In the genomic region with DNA sequence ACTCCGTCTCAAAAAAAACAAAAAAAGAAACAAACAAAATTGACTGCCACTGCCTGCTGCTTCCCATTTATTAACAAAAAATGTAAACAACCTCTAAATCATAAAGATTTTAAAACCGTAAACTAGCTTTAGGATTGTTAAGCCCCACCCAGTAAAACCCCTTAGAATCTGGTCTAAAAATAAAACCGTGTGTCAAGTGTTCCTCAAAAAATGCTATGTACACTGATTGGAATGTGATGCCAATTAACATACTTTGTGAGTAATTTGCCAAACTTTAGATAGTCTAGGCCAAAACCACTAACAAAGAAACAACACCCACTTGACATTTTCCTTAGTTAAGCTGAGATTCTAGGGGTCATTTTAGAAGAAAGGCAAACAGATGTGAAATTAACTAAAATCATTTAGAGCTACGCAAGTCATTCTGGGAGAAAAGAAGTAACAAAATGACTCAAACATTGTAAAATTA, we compare ENCODE assay signal across 10 cellular contexts. TPM values are rescaled to one million over a fixed set of nuclear protein-coding genes. Genes with fewer than 3 reads are reported as not detected.
DNase-seq lines count a peak whose midpoint lies in the region; ATAC-seq and TF ChIP-seq lines count a peak whose summit lies in the region.
"Had no signal": no experiment of that assay in that cellular context is flagged by ENCODE, and none has a peak within 500 bp of the region (broad histone marks: within the 10 kb centered on the region; RNA-seq: fewer than 3 reads in every experiment).

No MANE protein-coding gene starts in this region.

- H3K27ac ChIP-seq in RWPE2 (ENCODE audit: poor library complexity, severe bottlenecking) (peak overlapping the region; percentile 11), fibroblast of lung (ENCODE audit: insufficient read depth, low read length) (peak overlapping the region; percentile 80), spleen (peak overlapping the region in 5 of 8 donors; percentile 8 to 44 (median 26)), upper lobe of left lung (peak overlapping the region in 2 of 4 donors; percentile 7 to 70)

- ATAC-seq in RWPE2 (ENCODE audit: low read depth) (0 out of 3 replicates have a peak, but pooled peaks have one; percentile 33), HG03354 (IDR thresholded peaks at IDR 0.05; ENCODE audit: poor library complexity, severe bottlenecking, unreplicated experiment) (no peak), upper lobe of left lung (ENCODE audit: low FRiP score in 2 of 2) (no peak)

- TF ChIP-seq CTCF in RWPE2 (IDR thresholded peaks at IDR 0.05; ENCODE audit: poor library complexity, severe bottlenecking) (no peak), fibroblast of lung (conservative IDR thresholded peaks at IDR 0.05 in 1 of 2, IDR thresholded peaks at IDR 0.05 in 1 of 2; ENCODE audit: low read depth in 1 of 2, low read length in 2 of 2) (no peak), spleen (IDR thresholded peaks at IDR 0.05 in 8 of 11, conservative IDR thresholded peaks at IDR 0.05 in 3 of 11) (no peak), upper lobe of left lung (IDR thresholded peaks at IDR 0.05) (no peak)

- TF ChIP-seq POLR2A in spleen (IDR thresholded peaks at IDR 0.05) (no peak), upper lobe of left lung (IDR thresholded peaks at IDR 0.05) (no peak)

- no peaks in the 10 kb centered on the region for H3K27me3 ChIP-seq in RWPE2 (ENCODE audit: insufficient read depth, poor library complexity, severe bottlenecking)
- H3K27me3 ChIP-seq in fibroblast of lung (ENCODE audit: control insufficient read depth, insufficient read depth, low read length), result no peaks in the 10 kb centered on the region
- no peaks in the 10 kb centered on the region for H3K27me3 ChIP-seq in spleen (replicated peaks in 1 of 7)
- H3K27me3 ChIP-seq in upper lobe of left lung, result no peaks in the 10 kb centered on the region

- peaks cover 96% of the 10 kb centered on the region for H3K79me2 ChIP-seq in fibroblast of lung (ENCODE audit: control insufficient read depth, insufficient read depth, low read length)

- no peak for TF ChIP-seq EP300 in upper lobe of left lung (IDR thresholded peaks at IDR 0.05)

- DNase-seq in GM03348 (ENCODE audit: low spot score) (peak; percentile 72), RWPE2 (ENCODE audit: low spot score) (no peak), fibroblast of lung (ENCODE audit: low read depth in 2 of 2) (peak; percentile 84 to 94), spleen (no peak), medulla oblongata (ENCODE audit: extremely low spot score) (no peak), COLO668 (lab: John Stamatoyannopoulos, UW; ENCODE audit: unreplicated experiment) (no peak), upper lobe of left lung (no peak)
- DNase-seq: central memory CD4-positive, alpha-beta T cell; NCI-H187 treated with DMSO at 0.1 percent for 48 hours had no signal

- H3K36me3 ChIP-seq in RWPE2 (ENCODE audit: low read depth), result no peaks in the 10 kb centered on the region
- H3K36me3 ChIP-seq in fibroblast of lung (ENCODE audit: control insufficient read depth, insufficient read depth, low read length), result no peaks in the 10 kb centered on the region
- H3K36me3 ChIP-seq in spleen, result peaks cover 0 to 3% (median 0%) of the 10 kb centered on the region in 6 donors
- no peaks in the 10 kb centered on the region for H3K36me3 ChIP-seq in upper lobe of left lung

- peak overlapping the region; percentile 42 for H3K4me2 ChIP-seq in fibroblast of lung (ENCODE audit: extremely low read depth, insufficient read depth, low read length)

- no peaks in the 10 kb centered on the region for H4K20me1 ChIP-seq in fibroblast of lung (ENCODE audit: control insufficient read depth, extremely low read depth, insufficient read depth, low read length)

- H3K9me3 ChIP-seq in RWPE2 (ENCODE audit: severe bottlenecking), result no peaks in the 10 kb centered on the region
- no peaks in the 10 kb centered on the region for H3K9me3 ChIP-seq in fibroblast of lung (ENCODE audit: control insufficient read depth, insufficient read depth, low read depth, low read length)
- no peaks in the 10 kb centered on the region for H3K9me3 ChIP-seq in spleen
- no peaks in the 10 kb centered on the region for H3K9me3 ChIP-seq in upper lobe of left lung

- 45 to 71% (median 57%) methylated on average over 4 of the region's 4 CpGs for WGBS in spleen, 5 donors
- WGBS in upper lobe of left lung, 2 donors, result 28 to 44% methylated on average over 4 of the region's 4 CpGs

- no peak overlapping the region for H2AFZ ChIP-seq in fibroblast of lung (ENCODE audit: low read length)

- peaks cover 24% of the 10 kb centered on the region for H3K4me1 ChIP-seq in RWPE2 (ENCODE audit: insufficient read depth, poor library complexity, severe bottlenecking)
- H3K4me1 ChIP-seq in fibroblast of lung (ENCODE audit: control insufficient read depth, extremely low read depth, insufficient read depth, low read length), result peaks cover 15% of the 10 kb centered on the region
- H3K4me1 ChIP-seq in spleen, result peaks cover 34 to 94% (median 83%) of the 10 kb centered on the region in 6 donors
- peaks cover 40 to 77% (median 64%) of the 10 kb centered on the region in 4 donors for H3K4me1 ChIP-seq in upper lobe of left lung

- H3K4me3 ChIP-seq in RWPE2 (ENCODE audit: severe bottlenecking) (no peak overlapping the region), fibroblast of lung (replicated peaks in 1 of 4; ENCODE audit: control extremely low read depth in 1 of 4, insufficient read depth in 1 of 4, low read depth in 3 of 4, low read length in 4 of 4) (peak overlapping the region in 1 of 4 experiments; percentile 9), spleen (no peak overlapping the region), upper lobe of left lung (no peak overlapping the region)

- no peak overlapping the region for H3K9ac ChIP-seq in fibroblast of lung (ENCODE audit: insufficient read depth, low read length)

- intact Hi-C loops in spleen (cut with DNase I; ENCODE audit: low total_unique reads), result no loop called here

RNA-seq across cellular contexts. Expression of a gene that starts 5.3 kb away (rescaled TPM):
- total RNA-seq in fibroblast of lung (135 and 258 TPM in 2 replicates), spleen (100 to 1,000 TPM in 6 of 7 donors, 10 to 100 TPM in 1; 92.2 to 153 (median 115) TPM), upper lobe of left lung (100 to 1,000 TPM in 4 of 6 donors, 10 to 100 TPM in 2; 78.7 to 195 (median 110) TPM)
- polyA plus RNA-seq in fibroblast of lung (133 and 134 TPM in 2 replicates), spleen (10 to 100 TPM; 31.6 to 51.3 (median 43.5) TPM)
- 76.2 and 79.1 TPM in 2 replicates for polyA plus RNA-seq in fibroblast of lung (2012)
- polyA minus RNA-seq in fibroblast of lung (ENCODE audit: low replicate concordance), result 149 and 212 TPM in 2 replicates

Comparison
In these comparisons a context has a peak if more than half of its experiments do, and no peak if none do; other contexts are left out.
1. DNase-seq: peak in GM03348 (single experiment) and fibroblast of lung (2 of 2); none in RWPE2 (single experiment), spleen (single experiment), medulla oblongata (single experiment), COLO668 (single experiment) and upper lobe of left lung (0 of 2).